1 cellular context compared by ENCODE assay signal in genomic region chr17:59892849-59893616, GRCh38.
TF ChIP-seq lines count a peak whose summit lies in the region.

Gene RPS6KB1, plus strand, starts transcription at chr17:59893121. Its CDS starts 64 bp downstream, at chr17:59893185.
Gene TUBD1, minus strand, starts transcription at chr17:59892943. Its CDS starts 1,941 bp downstream, at chr17:59891002.

TF ChIP-seq in HepG2, 621 proteins besides CTCF, POLR2A, EP300 and RAD21 (continued from another document and continues in another):
- peak; percentile 75; the same call in 1 of the 2 replicates for TF ChIP-seq AKNA (CRISPR knock-in tag; IDR thresholded peaks at IDR 0.05; ENCODE audit: borderline replicate concordance)
- no peak for TF ChIP-seq NFAT5 (CRISPR knock-in tag; IDR thresholded peaks at IDR 0.05)
- TF ChIP-seq MTA3 (CRISPR knock-in tag; IDR thresholded peaks at IDR 0.05), result no peak
- no peak; the same call in 1 of the 2 replicates for TF ChIP-seq RXRB (CRISPR knock-in tag; IDR thresholded peaks at IDR 0.05; ENCODE audit: borderline replicate concordance)
- no peak for TF ChIP-seq ZNF646 (CRISPR knock-in tag; IDR thresholded peaks at IDR 0.05)
- TF ChIP-seq KDM4B (CRISPR knock-in tag; IDR thresholded peaks at IDR 0.05), result no peak
- no peak for TF ChIP-seq HNF1A (IDR thresholded peaks at IDR 0.05; ENCODE audit: low read depth)
- TF ChIP-seq HNF1A (CRISPR knock-in tag; IDR thresholded peaks at IDR 0.05; ENCODE audit: borderline replicate concordance), result peak; percentile 54; the same call in 1 of the 2 replicates
- TF ChIP-seq SAFB2 (CRISPR knock-in tag; IDR thresholded peaks at IDR 0.05; ENCODE audit: borderline replicate concordance, low read depth), result no peak; the same call in 1 of the 2 replicates
- peak; percentile 95 for TF ChIP-seq DMAP1 (CRISPR knock-in tag; IDR thresholded peaks at IDR 0.05)
- peak; percentile 97 for TF ChIP-seq GATAD1 (CRISPR knock-in tag; IDR thresholded peaks at IDR 0.05)
- TF ChIP-seq ZNF333 (CRISPR knock-in tag; IDR thresholded peaks at IDR 0.05; ENCODE audit: borderline replicate concordance), result no peak
- TF ChIP-seq MIER3 (CRISPR knock-in tag; IDR thresholded peaks at IDR 0.05; ENCODE audit: borderline replicate concordance), result no peak; the same call in 1 of the 2 replicates
- TF ChIP-seq ELF1 (CRISPR knock-in tag; IDR thresholded peaks at IDR 0.05), result peak; percentile 73
- 0 out of 2 replicates have a peak, but pooled peaks have one; percentile 20 for TF ChIP-seq SSRP1 (CRISPR knock-in tag; IDR thresholded peaks at IDR 0.05)
- peak; percentile 97 for TF ChIP-seq ZNF605 (CRISPR knock-in tag; IDR thresholded peaks at IDR 0.05)
- peak; percentile 96 for TF ChIP-seq MYC (CRISPR knock-in tag; IDR thresholded peaks at IDR 0.05; ENCODE audit: borderline replicate concordance)
- peak; percentile 71; the same call in 1 of the 2 replicates for TF ChIP-seq SMAD3 (CRISPR knock-in tag; IDR thresholded peaks at IDR 0.05)
- peak; percentile 97 for TF ChIP-seq ZNF232 (CRISPR knock-in tag; IDR thresholded peaks at IDR 0.05; ENCODE audit: borderline replicate concordance)
- TF ChIP-seq ZBTB33 (CRISPR knock-in tag; IDR thresholded peaks at IDR 0.05), result peak; percentile 53; the same call in 1 of the 2 replicates
- TF ChIP-seq POLR2G (IDR thresholded peaks at IDR 0.05; ENCODE audit: low read depth, low read length), result peak; percentile 99
- TF ChIP-seq ZNF143 (CRISPR knock-in tag; IDR thresholded peaks at IDR 0.05), result peak; percentile 67
- TF ChIP-seq SP140L (CRISPR knock-in tag; IDR thresholded peaks at IDR 0.05; ENCODE audit: borderline replicate concordance), result no peak
- TF ChIP-seq BCLAF1 (IDR thresholded peaks at IDR 0.05), result no peak
- TF ChIP-seq MYNN (CRISPR knock-in tag; IDR thresholded peaks at IDR 0.05; ENCODE audit: low read depth), result no peak; the same call in 1 of the 2 replicates
- peak; percentile 56 for TF ChIP-seq NFYC (CRISPR knock-in tag; IDR thresholded peaks at IDR 0.05)
- TF ChIP-seq KMT2A (CRISPR knock-in tag; IDR thresholded peaks at IDR 0.05), result peak; percentile 94
